36 cellular contexts compared by ENCODE assay signal in genomic region chr4:182292657-182293056, GRCh38. TPM values are rescaled to one million over a fixed set of nuclear protein-coding genes. Genes with fewer than 3 reads are reported as not detected.
"Had no signal": no experiment of that assay in that cellular context is flagged by ENCODE, and none has a peak within 500 bp of the region (broad histone marks: within the 10 kb centered on the region; RNA-seq: fewer than 3 reads in every experiment).

No MANE protein-coding gene starts in this region.

- H3K36me3 ChIP-seq: adrenal gland, brain microvascular endothelial cell, breast epithelium had no signal

- FAIRE-seq: astrocyte, TTC549 had no signal

- H3K27me3 ChIP-seq: adrenal gland, body of pancreas, brain microvascular endothelial cell, breast epithelium had no signal

- H3K4me1 ChIP-seq: adrenal gland, body of pancreas, breast epithelium had no signal

- H3K9me3 ChIP-seq: adrenal gland, body of pancreas, breast epithelium had no signal

- H3K4me3 ChIP-seq: adrenal gland, body of pancreas, breast epithelium had no signal

- H3K27ac ChIP-seq: adrenal gland, body of pancreas, brain microvascular endothelial cell, breast epithelium, VCaP had no signal

- DNase-seq: activated B cell treated with CpG ODN at 0.5 μM for 24 hours; activated CD4-positive, alpha-beta memory T cell treated with anti-CD3 and anti-CD28 coated beads for 36 hours; activated CD4-positive, alpha-beta T cell treated with anti-CD3 and anti-CD28 coated beads for 4 hours; activated CD4-positive, alpha-beta T cell treated with anti-CD3 and anti-CD28 coated beads, Interleukin-2, amount 10 ng/mL, durations not matched to agents 24 days and 14 days; activated CD4-positive, alpha-beta T cell treated with anti-CD3 and anti-CD28 coated beads, Interleukin-2, amount 50 U/mL, for 1 hour; activated CD4-positive, alpha-beta T cell treated with anti-CD3 and anti-CD28 coated beads, Interleukin-2, amount 50 U/mL, for 4 hours; activated CD4-positive, CD25-positive, alpha-beta regulatory T cell treated with anti-CD3 and anti-CD28 coated beads, Interleukin-2, amount 50 U/mL, for 72 hours; activated CD8-positive, alpha-beta memory T cell treated with anti-CD3 and anti-CD28 coated beads, Interleukin-2, amount 50 U/mL, for 4 hours; activated CD8-positive, alpha-beta T cell treated with anti-CD3 and anti-CD28 coated beads for 36 hours; activated effector memory CD4-positive, alpha-beta T cell treated with anti-CD3 and anti-CD28 coated beads, Interleukin-2, amount 50 U/mL, for 16 hours; activated gamma-delta T cell treated with Interleukin-2 at 50 U/mL for 16 hours; activated naive CD4-positive, alpha-beta T cell; activated naive CD4-positive, alpha-beta T cell treated with anti-CD3 and anti-CD28 coated beads for 36 hours; activated naive CD4-positive, alpha-beta T cell treated with anti-CD3 and anti-CD28 coated beads, Interleukin-2, amount 50 U/mL, for 16 hours; activated naive CD8-positive, alpha-beta T cell treated with anti-CD3 and anti-CD28 coated beads for 36 hours; activated T-cell treated with anti-CD3 and anti-CD28 coated beads for 4 hours; activated T-cell treated with anti-CD3 and anti-CD28 coated beads, Interleukin-2, amount 50 U/mL, for 1 hour; activated T-cell treated with anti-CD3 and anti-CD28 coated beads, Interleukin-2, amount 50 U/mL, for 4 hours; activated T-cell treated with anti-CD3 and anti-CD28 coated beads, Interleukin-2, amount 50 U/mL, for 72 hours; adrenal gland; amniotic stem cell; aorta; body of pancreas; brain microvascular endothelial cell; central memory CD4-positive, alpha-beta T cell; T-helper 1 cell; T-helper 2 cell; T-helper 9 cell had no signal

RNA-seq across cellular contexts. Expression of gene TENM3, which starts 49.5 kb away (rescaled TPM):
- total RNA-seq: activated B cell treated with CpG ODN at 0.5 μM for 24 hours; activated CD4-positive, alpha-beta memory T cell treated with anti-CD3 and anti-CD28 coated beads for 36 hours; activated CD4-positive, alpha-beta T cell treated with anti-CD3 and anti-CD28 coated beads, Interleukin-2, amount 10 ng/mL, durations not matched to agents 24 days and 14 days; activated CD8-positive, alpha-beta memory T cell treated with anti-CD3 and anti-CD28 coated beads for 36 hours; activated CD8-positive, alpha-beta T cell treated with anti-CD3 and anti-CD28 coated beads for 36 hours; activated naive CD4-positive, alpha-beta T cell treated with anti-CD3 and anti-CD28 coated beads for 36 hours; activated naive CD4-positive, alpha-beta T cell treated with anti-CD3 and anti-CD28 coated beads, Interleukin-2, amount 50 U/mL, for 72 hours; activated naive CD8-positive, alpha-beta T cell treated with anti-CD3 and anti-CD28 coated beads for 36 hours; activated T-helper 1 cell treated with anti-CD3 and anti-CD28 coated beads, Interleukin-12 subunit alpha, Interleukin-12 subunit beta, Interleukin-2, Interleukin-4 antibody, amounts not matched to agents 30 ng/mL and 10 ng/mL and 1 ng/mL, durations not matched to agents 14 hours and 24 hours and 36 hours; activated T-helper 17 cell treated with anti-CD3 and anti-CD28 coated beads, Interleukin-2, amount 50 U/mL, for 72 hours had no signal
